In the genomic region with DNA sequence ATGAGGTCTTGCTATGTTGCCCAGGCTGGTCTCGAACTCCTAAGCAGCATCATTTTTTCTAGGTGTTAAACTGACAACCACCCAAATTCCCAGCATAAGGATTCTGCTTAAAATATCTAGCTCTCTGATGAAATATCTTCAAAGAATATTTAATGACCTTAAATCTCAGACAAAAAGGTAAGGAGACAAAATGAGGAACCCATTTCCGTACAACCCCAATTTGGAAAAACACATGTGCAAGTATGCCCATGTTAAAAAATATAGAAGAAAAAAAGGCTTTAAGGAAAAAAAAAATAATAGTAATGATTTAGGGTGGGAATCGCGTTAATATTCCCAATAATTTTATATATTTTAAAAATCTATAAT, we compare ENCODE assay signal across 9 cellular contexts. TPM values are rescaled to one million over a fixed set of nuclear protein-coding genes. Genes with fewer than 3 reads are reported as not detected.
DNase-seq lines count a peak whose midpoint lies in the region; ATAC-seq, FAIRE-seq and TF ChIP-seq lines count a peak whose summit lies in the region.
"Had no signal": no experiment of that assay in that cellular context is flagged by ENCODE, and none has a peak within 500 bp of the region (broad histone marks: within the 10 kb centered on the region; RNA-seq: fewer than 3 reads in every experiment).

No MANE protein-coding gene starts in this region.

- intact Hi-C loops in gastrocnemius medialis (cut with DNase I; ENCODE audit: low total_unique reads) = loop anchor here (2.0 kb wide), 1 partner anchor 131 kb away; no protein-coding TSS in a partner anchor

- no peak for TF ChIP-seq POLR2A in gastrocnemius medialis (IDR thresholded peaks at IDR 0.05)
- no peak for TF ChIP-seq POLR2A in Peyer's patch (IDR thresholded peaks at IDR 0.05)

- H3K27ac ChIP-seq in gastrocnemius medialis (peak overlapping the region in 3 of 4 donors; percentile 89 to 95 (median 92)), Peyer's patch (peak overlapping the region in 1 of 4 donors; percentile 87)

- H3K27me3 ChIP-seq in gastrocnemius medialis (no peaks in the 10 kb centered on the region), Peyer's patch (no peaks in the 10 kb centered on the region)

- no peaks in the 10 kb centered on the region for H3K36me3 ChIP-seq in gastrocnemius medialis
- H3K36me3 ChIP-seq in Peyer's patch = peaks cover 0 to 5% (median 0%) of the 10 kb centered on the region in 3 donors

- in situ Hi-C loops in gastrocnemius medialis (cut with MboI; ENCODE audit: low sequenced_read_pairs in 4 of 4) (no loop called here), GM13976 (cut with MboI; ENCODE audit: low sequenced_read_pairs, unreplicated experiment) (no loop called here)

- H3K4me1 ChIP-seq in gastrocnemius medialis (peaks cover 39 to 44% of the 10 kb centered on the region in 2 donors), Peyer's patch (peaks cover 0 to 34% (median 11%) of the 10 kb centered on the region in 4 donors)

- H3K4me3 ChIP-seq in gastrocnemius medialis (peak overlapping the region in 3 of 4 donors; percentile 79 to 97 (median 85)), Peyer's patch (peak overlapping the region in 2 of 4 donors; percentile 84 to 93)

- H3K9me3 ChIP-seq in gastrocnemius medialis = no peaks in the 10 kb centered on the region
- peaks cover 0 to 4% (median 0%) of the 10 kb centered on the region in 4 donors for H3K9me3 ChIP-seq in Peyer's patch

- FAIRE-seq in endometrium (lab: Jason Lieb, UNC) = peak; percentile 48

- ATAC-seq in gastrocnemius medialis = no peak

- TF ChIP-seq CTCF in gastrocnemius medialis (IDR thresholded peaks at IDR 0.05 in 4 of 5, conservative IDR thresholded peaks at IDR 0.05 in 1 of 5) = no peak
- no peak for TF ChIP-seq CTCF in GM13976 (IDR thresholded peaks at IDR 0.05; ENCODE audit: borderline replicate concordance, control extremely low read depth, extremely low read depth, insufficient read depth, missing control alignments)
- no peak for TF ChIP-seq CTCF in Peyer's patch (IDR thresholded peaks at IDR 0.05)

- DNase-seq in DMS 273 (lab: John Stamatoyannopoulos, UW; ENCODE audit: unreplicated experiment) = peak; percentile 16
- no peak for DNase-seq in DMS 273 treated with DMSO at 0.1 percent for 48 hours (lab: John Stamatoyannopoulos, UW)
- peak; percentile 63 for DNase-seq in OCI-M1 (lab: John Stamatoyannopoulos, UW)
- DNase-seq in gastrocnemius medialis = no peak
- DNase-seq in GM13976 (ENCODE audit: low spot score) = no peak
- no peak for DNase-seq in NCI-H1436 (lab: John Stamatoyannopoulos, UW)
- no peak for DNase-seq in Peyer's patch
- DNase-seq: 8988T had no signal

RNA-seq across cellular contexts. Expression of a gene that starts 1.4 kb away (rescaled TPM):
- total RNA-seq in gastrocnemius medialis = 10 to 100 TPM in 2 of 4 donors, 1 to 10 TPM in 2; 7.7 to 28.7 (median 9.1) TPM
- 10 to 100 TPM; 42.0 to 79.2 (median 59.2) TPM for total RNA-seq in Peyer's patch

Comparison
In these comparisons a context has a peak if more than half of its experiments do, and no peak if none do; other contexts are left out.
1. DNase-seq: peak in DMS 273 (single experiment) and OCI-M1 (single experiment); none in DMS 273 treated with DMSO at 0.1 percent for 48 hours (single experiment), gastrocnemius medialis (0 of 2), GM13976 (single experiment), NCI-H1436 (single experiment) and Peyer's patch (0 of 3).